In the genomic region with DNA sequence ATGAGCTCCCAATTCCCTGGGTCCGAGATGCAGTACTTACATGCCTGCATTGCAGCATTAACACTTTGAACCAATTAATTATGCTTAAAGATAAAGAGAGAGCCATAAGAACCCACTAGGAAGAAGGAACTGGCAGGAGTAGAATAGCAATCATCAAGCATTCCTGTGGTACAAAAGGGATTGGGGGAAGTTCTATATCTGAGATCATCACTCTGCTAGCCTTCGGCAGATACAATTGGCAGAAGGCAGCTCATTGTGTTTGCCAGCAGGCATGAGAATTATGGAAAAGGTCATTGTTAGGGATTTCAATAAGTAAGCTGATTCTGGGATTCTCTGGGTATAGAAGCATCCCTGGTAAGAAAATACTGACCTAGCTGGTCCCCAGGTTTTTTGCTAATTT, we compare ENCODE assay signal across 16 cellular contexts.
A peak's percentile ranks its signal among the peaks of the same experiment; 100 is the strongest.
DNase-seq lines count a peak whose midpoint lies in the region; ATAC-seq, FAIRE-seq and TF ChIP-seq lines count a peak whose summit lies in the region.
"Had no signal": no experiment of that assay in that cellular context is flagged by ENCODE, and none has a peak within 500 bp of the region (broad histone marks: within the 10 kb centered on the region; RNA-seq: fewer than 3 reads in every experiment).

No MANE protein-coding gene starts in this region.

- no peak for TF ChIP-seq CTCF in MCF 10A (IDR thresholded peaks at IDR 0.05; ENCODE audit: unreplicated experiment)
- TF ChIP-seq CTCF in breast epithelium (IDR thresholded peaks at IDR 0.05): no peak
- TF ChIP-seq CTCF in foreskin keratinocyte (conservative IDR thresholded peaks at IDR 0.05): no peak
- TF ChIP-seq CTCF in right lobe of liver (IDR thresholded peaks at IDR 0.05): no peak

- H3K4me1 ChIP-seq in breast epithelium (no peaks in the 10 kb centered on the region), foreskin keratinocyte (peaks cover 58% of the 10 kb centered on the region), right lobe of liver (no peaks in the 10 kb centered on the region)
- H3K4me1 ChIP-seq: pancreas had no signal

- H3K27me3 ChIP-seq in breast epithelium (no peaks in the 10 kb centered on the region), foreskin keratinocyte (no peaks in the 10 kb centered on the region), right lobe of liver (no peaks in the 10 kb centered on the region)
- H3K27me3 ChIP-seq: pancreas had no signal

- WGBS in right lobe of liver (ENCODE audit: insufficient coverage, low coverage, low lambda C conversion rate, missing lambda C conversion rate): 10% methylated on average over 2 of the region's 2 CpGs

- H3K27me3 Mint-ChIP-seq in MCF 10A (ENCODE audit: insufficient read depth, unreplicated experiment): no peaks in the 10 kb centered on the region
- no peaks in the 10 kb centered on the region for H3K27me3 Mint-ChIP-seq in stimulated activated memory B cell treated with anti-CD40 and anti-IgM and Interleukin-4, amounts not matched to agents 10 μg/mL and 1 μg/mL and 100 μg/mL, for 72 hours
- H3K27me3 Mint-ChIP-seq: memory B cell had no signal

- H3K36me3 Mint-ChIP-seq in MCF 10A (ENCODE audit: insufficient read depth, unreplicated experiment): peaks cover 11% of the 10 kb centered on the region
- H3K36me3 Mint-ChIP-seq in stimulated activated memory B cell treated with anti-CD40 and anti-IgM and Interleukin-4, amounts not matched to agents 10 μg/mL and 1 μg/mL and 100 μg/mL, for 72 hours: no peaks in the 10 kb centered on the region
- H3K36me3 Mint-ChIP-seq: memory B cell had no signal

- H3K4me3 ChIP-seq in breast epithelium (no peak overlapping the region), right lobe of liver (no peak overlapping the region)
- H3K4me3 ChIP-seq: pancreas had no signal

- H3K36me3 ChIP-seq in breast epithelium: no peaks in the 10 kb centered on the region
- H3K36me3 ChIP-seq in right lobe of liver: no peaks in the 10 kb centered on the region
- H3K36me3 ChIP-seq: pancreas had no signal

- BruUV-seq in MCF 10A (replicated peaks; lab: Mats Ljungman, UMichigan): no TSS peak

- intact Hi-C loops in MCF 10A (cut with micrococcal nuclease): loop anchor here (5.0 kb wide), 1 partner anchor 98 kb away; no protein-coding TSS in a partner anchor
- intact Hi-C loops in breast epithelium (cut with DNase I; ENCODE audit: low total_unique reads): no loop called here
- intact Hi-C loops in right lobe of liver (cut with DNase I): no loop called here

- ATAC-seq in foreskin keratinocyte (peak; percentile 70), HG02678 (IDR thresholded peaks at IDR 0.05; ENCODE audit: unreplicated experiment) (no peak), right lobe of liver (no peak)
- no peak for ATAC-seq in stimulated activated memory B cell treated with anti-CD40 and anti-IgM and Interleukin-4, amounts not matched to agents 10 μg/mL and 1 μg/mL and 100 μg/mL, for 72 hours
- ATAC-seq: pancreas had no signal

- peak overlapping the region; percentile 31 for H3K27ac Mint-ChIP-seq in MCF 10A (ENCODE audit: low read depth, unreplicated experiment)
- no peak overlapping the region for H3K27ac Mint-ChIP-seq in stimulated activated memory B cell treated with anti-CD40 and anti-IgM and Interleukin-4, amounts not matched to agents 10 μg/mL and 1 μg/mL and 100 μg/mL, for 72 hours
- H3K27ac Mint-ChIP-seq: memory B cell had no signal

- peak; percentile 29 for DNase-seq in MCF 10A (ENCODE audit: unreplicated experiment)
- DNase-seq in breast epithelium (ENCODE audit: low spot score in 2 of 2): no peak
- DNase-seq in amniotic epithelial cell (ENCODE audit: low read depth): peak; percentile 88
- peak; percentile 69 to 85 for DNase-seq in foreskin keratinocyte
- DNase-seq in urothelium cell line (ENCODE audit: low spot score): peak; percentile 73
- DNase-seq in right lobe of liver: no peak
- DNase-seq: 8988T; activated CD4-positive, CD25-positive, alpha-beta regulatory T cell; activated naive CD4-positive, alpha-beta T cell; erythroblast; NCI-H2227 treated with DMSO at 0.1 percent for 48 hours; pancreas had no signal

- H3K9me3 ChIP-seq in breast epithelium (peaks cover 0 to 5% of the 10 kb centered on the region in 2 donors), right lobe of liver (no peaks in the 10 kb centered on the region)
- H3K9me3 ChIP-seq: pancreas had no signal

- no peak for TF ChIP-seq POLR2A in breast epithelium (IDR thresholded peaks at IDR 0.05)
- TF ChIP-seq POLR2A in right lobe of liver (IDR thresholded peaks at IDR 0.05): no peak

- H3K27ac ChIP-seq in breast epithelium (no peak overlapping the region), foreskin keratinocyte (no peak overlapping the region), right lobe of liver (no peak overlapping the region)
- H3K27ac ChIP-seq: pancreas had no signal

- CTCF ChIA-PET in MCF 10A (lab: Yijun Ruan, JAX): interaction anchor here (1.2 kb wide), 1 partner anchor 882 kb away, joined by 3 read pairs; no protein-coding TSS in a partner anchor

- H3K4me3 Mint-ChIP-seq in MCF 10A (ENCODE audit: unreplicated experiment): no peak overlapping the region
- no peak overlapping the region for H3K4me3 Mint-ChIP-seq in stimulated activated memory B cell treated with anti-CD40 and anti-IgM and Interleukin-4, amounts not matched to agents 10 μg/mL and 1 μg/mL and 100 μg/mL, for 72 hours
- H3K4me3 Mint-ChIP-seq: memory B cell had no signal

- peaks cover 47% of the 10 kb centered on the region for H3K4me1 Mint-ChIP-seq in MCF 10A (ENCODE audit: insufficient read depth, unreplicated experiment)
- no peaks in the 10 kb centered on the region for H3K4me1 Mint-ChIP-seq in stimulated activated memory B cell treated with anti-CD40 and anti-IgM and Interleukin-4, amounts not matched to agents 10 μg/mL and 1 μg/mL and 100 μg/mL, for 72 hours
- H3K4me1 Mint-ChIP-seq: memory B cell had no signal

- POLR2A ChIA-PET in MCF 10A (lab: Yijun Ruan, JAX): interaction anchor here (0.6 to 1.3 kb wide), 2 partner anchors 39 to 211 kb away, joined by 3 read pairs; no protein-coding TSS in a partner anchor

- H3K9me3 Mint-ChIP-seq in MCF 10A (ENCODE audit: unreplicated experiment): peaks cover 7% of the 10 kb centered on the region
- H3K9me3 Mint-ChIP-seq in stimulated activated memory B cell treated with anti-CD40 and anti-IgM and Interleukin-4, amounts not matched to agents 10 μg/mL and 1 μg/mL and 100 μg/mL, for 72 hours: peaks cover 7% of the 10 kb centered on the region

- FAIRE-seq in urothelium cell line (lab: Jason Lieb, UNC): no peak
- FAIRE-seq: D721Med, pancreas had no signal

Comparison
In these comparisons a context has a peak if more than half of its experiments do, and no peak if none do; other contexts are left out.
1. DNase-seq: peak in MCF 10A (single experiment), amniotic epithelial cell (single experiment), foreskin keratinocyte (2 of 2) and urothelium cell line (single experiment); none in breast epithelium (0 of 2) and right lobe of liver (0 of 3).